8 cellular contexts compared by ENCODE assay signal in genomic region chr2:5695641-5696350, GRCh38. TPM values are rescaled to one million over a fixed set of nuclear protein-coding genes. Genes with fewer than 3 reads are reported as not detected.
DNase-seq lines count a peak whose midpoint lies in the region; FAIRE-seq and TF ChIP-seq lines count a peak whose summit lies in the region.

No MANE protein-coding gene starts in this region.

- H4K20me1 ChIP-seq in H9 (ENCODE audit: control insufficient read depth, insufficient read depth, insufficient read length): no peaks in the 10 kb centered on the region

- no peaks in the 10 kb centered on the region for H3K9me3 ChIP-seq in H9 (ENCODE audit: control insufficient read depth, low read depth, low read length)

- no peak overlapping the region for H3T11ph ChIP-seq in H9 (ENCODE audit: low read length)

- H3K4me3 Mint-ChIP-seq in H9: peak overlapping the region; percentile 88 to 97
- peak overlapping the region; percentile 33 for H3K4me3 Mint-ChIP-seq in activated T-helper 2 cell treated with anti-CD3 and anti-CD28 coated beads, Interferon-gamma antibody, Interleukin-2, Interleukin-4, amounts not matched to agents 10 μg/mL and 5 μg/mL and 100 μg/mL, durations not matched to agents 14 hours and 24 hours and 36 hours (ENCODE audit: low read depth)

- H4K5ac ChIP-seq in H9 (ENCODE audit: insufficient read length, low read depth, low read length): no peak overlapping the region

- intact Hi-C loops in activated T-helper 2 cell treated with anti-CD3 and anti-CD28 coated beads, Interferon-gamma antibody, Interleukin-2, Interleukin-4, amounts not matched to agents 10 μg/mL and 5 μg/mL and 100 μg/mL, durations not matched to agents 14 hours and 24 hours and 36 hours (cut with micrococcal nuclease): no loop called here

- peaks cover 36 to 43% of the 10 kb centered on the region in 2 experiments for H3K4me1 Mint-ChIP-seq in H9
- H3K4me1 Mint-ChIP-seq in activated T-helper 2 cell treated with anti-CD3 and anti-CD28 coated beads, Interferon-gamma antibody, Interleukin-2, Interleukin-4, amounts not matched to agents 10 μg/mL and 5 μg/mL and 100 μg/mL, durations not matched to agents 14 hours and 24 hours and 36 hours (ENCODE audit: low read depth): peaks cover 3% of the 10 kb centered on the region

- H2BK20ac ChIP-seq in H9 (ENCODE audit: low read depth, low read length, poor library complexity, severe bottlenecking): no peak overlapping the region

- no peaks in the 10 kb centered on the region; the same call in none of the 2 replicates for H3K27me3 Mint-ChIP-seq in H9 (ENCODE audit: low read depth)
- H3K27me3 Mint-ChIP-seq in activated T-helper 2 cell treated with anti-CD3 and anti-CD28 coated beads, Interferon-gamma antibody, Interleukin-2, Interleukin-4, amounts not matched to agents 10 μg/mL and 5 μg/mL and 100 μg/mL, durations not matched to agents 14 hours and 24 hours and 36 hours (ENCODE audit: low read depth): peaks cover 48% of the 10 kb centered on the region

- no peaks in the 10 kb centered on the region for H3K79me1 ChIP-seq in H9 (ENCODE audit: insufficient read depth, low read depth, low read length, poor library complexity, severe bottlenecking)

- no peak overlapping the region for H2BK15ac ChIP-seq in H9 (ENCODE audit: low read depth, low read length)

- no peak overlapping the region for H4K91ac ChIP-seq in H9 (ENCODE audit: insufficient read length, low read depth, low read length)

- TF ChIP-seq CTCF in AG04449 (IDR thresholded peaks at IDR 0.05; ENCODE audit: insufficient read depth, low read length, missing control alignments) (no peak), H9 (conservative IDR thresholded peaks at IDR 0.05) (no peak; the same call in 2 of the 3 replicates)

- no peak overlapping the region for H2AFZ ChIP-seq in H9 (ENCODE audit: low read length)

- no peak overlapping the region for H4K8ac ChIP-seq in H9 (replicated peaks; ENCODE audit: insufficient read length, low read depth, low read length)

- WGBS in H9 (ENCODE audit: extremely low coverage, insufficient read length, low lambda C conversion rate): no CpG with 5 or more reads among the region's 41 CpGs

- no peak for FAIRE-seq in HTR-8/SVneo (lab: Jason Lieb, UNC)

- H3K9ac ChIP-seq in H9 (ENCODE audit: extremely low read depth, insufficient read length, low read length): peak overlapping the region; percentile 71

- H3K27ac Mint-ChIP-seq in H9: peak overlapping the region; percentile 82 to 98 (median 96); a peak in 4 of 7 replicates
- peak overlapping the region; percentile 28 for H3K27ac Mint-ChIP-seq in activated T-helper 2 cell treated with anti-CD3 and anti-CD28 coated beads, Interferon-gamma antibody, Interleukin-2, Interleukin-4, amounts not matched to agents 10 μg/mL and 5 μg/mL and 100 μg/mL, durations not matched to agents 14 hours and 24 hours and 36 hours

- no peak overlapping the region for H3K4ac ChIP-seq in H9 (ENCODE audit: low read depth, low read length)

- H2BK120ac ChIP-seq in H9 (ENCODE audit: low read depth, low read length, poor library complexity, severe bottlenecking): no peak overlapping the region

- H3K79me2 ChIP-seq in H9 (ENCODE audit: insufficient read depth, low read length): peaks cover 10% of the 10 kb centered on the region; the same call in 1 of the 2 replicates

- H3K14ac ChIP-seq in H9 (ENCODE audit: insufficient read depth, low read length): no peak overlapping the region

- H3K23ac ChIP-seq in H9 (ENCODE audit: insufficient read length, low read depth, low read length): no peak overlapping the region

- H3K23me2 ChIP-seq in H9 (ENCODE audit: insufficient read length, low read depth, low read length, poor library complexity, severe bottlenecking): peaks cover 14% of the 10 kb centered on the region

- H3K4me2 ChIP-seq in H9 (ENCODE audit: insufficient read depth, insufficient read length, low read length): peak overlapping the region; percentile 82

- POLR2A ChIA-PET in AG04449 (lab: Yijun Ruan, JAX): interaction anchor here (1.1 kb wide), 1 partner anchor 219 kb away, joined by 8 read pairs; no protein-coding TSS in a partner anchor

- H3K9me3 Mint-ChIP-seq in H9: peaks cover 0 to 2% of the 10 kb centered on the region in 2 experiments; a peak in 2 of 5 replicates
- H3K9me3 Mint-ChIP-seq in activated T-helper 2 cell treated with anti-CD3 and anti-CD28 coated beads, Interferon-gamma antibody, Interleukin-2, Interleukin-4, amounts not matched to agents 10 μg/mL and 5 μg/mL and 100 μg/mL, durations not matched to agents 14 hours and 24 hours and 36 hours: no peaks in the 10 kb centered on the region

- no peak overlapping the region for H3K18ac ChIP-seq in H9 (ENCODE audit: insufficient read length, low read depth, low read length)

- H3K4me3 ChIP-seq in AG04449 (ENCODE audit: low read depth, low read length): peak overlapping the region; percentile 70

- no peak overlapping the region for H2AK5ac ChIP-seq in H9 (ENCODE audit: insufficient read length, low read length)

- DNase-seq in AG04449 (ENCODE audit: low read depth, low spot score) (no peak), H9 (peak; percentile 67), left kidney (ENCODE audit: low read depth, low spot score) (peak; percentile 81), HTR-8/SVneo (ENCODE audit: insufficient read length, low spot score) (no peak), NCI-H2029 treated with DMSO at 0.1 percent for 48 hours (lab: John Stamatoyannopoulos, UW) (no peak), HCEC 1CT (no peak), activated gamma-delta T cell (lab: John Stamatoyannopoulos, UW) (no peak)
- DNase-seq in activated T-helper 2 cell treated with anti-CD3 and anti-CD28 coated beads, Interferon-gamma antibody, Interleukin-2, Interleukin-4, amounts not matched to agents 10 μg/mL and 5 μg/mL and 100 μg/mL, durations not matched to agents 14 hours and 24 hours and 36 hours (ENCODE audit: low spot score): no peak

- no peak overlapping the region for H3K27ac ChIP-seq in H9 (ENCODE audit: insufficient read length, low read depth, low read length)

- no peaks in the 10 kb centered on the region for H3K27me3 ChIP-seq in H9 (ENCODE audit: insufficient read depth, low read length)

- no peak overlapping the region for H2BK12ac ChIP-seq in H9 (ENCODE audit: insufficient read length, low read depth, low read length)

- H2BK5ac ChIP-seq in H9 (ENCODE audit: insufficient read length, low read length): no peak overlapping the region

- peaks cover 6 to 29% (median 12%) of the 10 kb centered on the region in 3 experiments for H3K36me3 Mint-ChIP-seq in H9 (ENCODE audit: insufficient read depth in 1 of 3, low read depth in 3 of 3)
- H3K36me3 Mint-ChIP-seq in activated T-helper 2 cell treated with anti-CD3 and anti-CD28 coated beads, Interferon-gamma antibody, Interleukin-2, Interleukin-4, amounts not matched to agents 10 μg/mL and 5 μg/mL and 100 μg/mL, durations not matched to agents 14 hours and 24 hours and 36 hours (ENCODE audit: low read depth): no peaks in the 10 kb centered on the region

- CTCF ChIA-PET in AG04449 (lab: Yijun Ruan, JAX): interaction anchor here (2.7 kb wide), 1 partner anchor 220 kb away, joined by 18 read pairs; no protein-coding TSS in a partner anchor

- H3K56ac ChIP-seq in H9 (ENCODE audit: insufficient read length, low read depth, low read length): no peak overlapping the region

- H3K4me1 ChIP-seq in H9 (ENCODE audit: insufficient read depth, low read length): no peaks in the 10 kb centered on the region

RNA-seq across cellular contexts. Expression of gene SOX11, which starts 3.6 kb away (rescaled TPM):
- 42.8 and 43.8 TPM in 2 replicates for total RNA-seq in H9 (2021)
- total RNA-seq in activated T-helper 2 cell treated with anti-CD3 and anti-CD28 coated beads, Interferon-gamma antibody, Interleukin-2, Interleukin-4, amounts not matched to agents 10 μg/mL and 5 μg/mL and 100 μg/mL, durations not matched to agents 14 hours and 24 hours and 36 hours: not detected in 2 replicates

Comparison
In these comparisons a context has a peak if more than half of its experiments do, and no peak if none do; other contexts are left out.
1. DNase-seq: peak in H9 (single experiment) and left kidney (single experiment); none in AG04449 (single experiment), activated T-helper 2 cell treated with anti-CD3 and anti-CD28 coated beads, Interferon-gamma antibody, Interleukin-2, Interleukin-4, amounts not matched to agents 10 μg/mL and 5 μg/mL and 100 μg/mL, durations not matched to agents 14 hours and 24 hours and 36 hours (single experiment), HTR-8/SVneo (single experiment), NCI-H2029 treated with DMSO at 0.1 percent for 48 hours (single experiment), HCEC 1CT (single experiment) and activated gamma-delta T cell (single experiment).
2. RNA of gene SOX11, which starts 3.6 kb away (total RNA-seq): 42.8 to 43.8 TPM in H9; not detected in activated T-helper 2 cell treated with anti-CD3 and anti-CD28 coated beads, Interferon-gamma antibody, Interleukin-2, Interleukin-4, amounts not matched to agents 10 μg/mL and 5 μg/mL and 100 μg/mL, durations not matched to agents 14 hours and 24 hours and 36 hours; every median in the first group is over 10 times any median in the second.